19 cellular contexts compared by ENCODE assay signal in the genomic region with DNA sequence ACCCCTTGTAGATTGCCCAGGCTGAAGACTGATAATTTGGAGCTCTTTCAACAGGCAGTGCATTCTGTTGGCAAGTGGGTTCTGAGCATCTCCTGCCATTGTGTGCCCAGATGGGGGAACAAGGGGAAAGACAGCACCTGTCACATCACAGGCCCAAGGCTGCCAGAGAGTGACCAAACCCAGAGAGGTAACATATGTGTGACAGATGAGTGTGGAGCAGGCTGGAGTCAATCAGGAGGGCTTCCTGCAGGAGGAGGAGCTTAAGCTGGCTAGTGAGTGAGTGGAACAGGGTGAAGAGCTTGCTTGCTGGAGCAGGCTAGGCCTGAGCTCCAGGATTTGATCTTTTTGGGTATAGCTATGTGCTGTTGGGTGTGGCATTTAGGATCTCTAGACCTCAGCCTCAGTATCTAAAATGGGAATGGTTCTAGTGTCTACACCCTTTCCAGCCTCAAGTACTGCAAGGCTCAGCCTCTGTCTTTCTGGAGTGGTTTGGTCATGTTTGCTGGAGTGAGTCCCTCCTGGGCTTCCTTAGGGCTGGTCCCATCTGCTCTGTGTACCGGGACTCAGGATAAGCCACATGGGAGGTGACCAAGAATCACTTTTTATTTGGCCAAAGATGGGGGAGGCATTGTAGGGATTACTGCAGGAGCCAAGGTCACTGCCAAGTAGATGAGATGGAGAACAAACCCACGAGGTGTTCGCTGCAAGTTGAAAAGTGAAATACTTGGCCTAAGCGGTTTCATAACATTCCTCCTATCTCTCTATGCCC.
"Had no signal": no experiment of that assay in that cellular context is flagged by ENCODE, and none has a peak within 500 bp of the region (broad histone marks: within the 10 kb centered on the region; RNA-seq: fewer than 3 reads in every experiment).

No MANE protein-coding gene starts in this region.

- DNase-seq: cerebellar nuclear complex; foreskin keratinocyte; hippocampal formation; kidney glomerular epithelial cell; mucosa of descending colon; occipital lobe; sigmoid colon; stimulated activated CD4-positive, alpha-beta T cell treated with anti-CD3 and anti-CD28 coated beads, Interleukin-2, amount 100 ng/mL, for 24 hours; stimulated activated CD4-positive, alpha-beta T cell treated with anti-CD3 and anti-CD28 coated beads, Interleukin-4, amount 100 ng/mL, for 4 hours; stimulated activated naive CD4-positive, alpha-beta T cell; stomach; trophoblast cell had no signal

- H3K27me3 Mint-ChIP-seq: dendritic cell treated with granulocyte-macrophage colony-stimulating factor and Interleukin-4, amounts not matched to agents 40 ng/mL and 50 ng/mL, for 4 days had no signal

- H3K27me3 ChIP-seq: foreskin keratinocyte, neural progenitor cell, sigmoid colon had no signal

- H3K4me3 ChIP-seq: mucosa of descending colon, neural progenitor cell, sigmoid colon, skin epidermis, stomach had no signal

- FAIRE-seq: colon, urothelium cell line had no signal

- H3K4me3 Mint-ChIP-seq: dendritic cell treated with granulocyte-macrophage colony-stimulating factor and Interleukin-4, amounts not matched to agents 40 ng/mL and 50 ng/mL, for 4 days; natural killer cell treated with Interleukin-12 subunit alpha and Interleukin-12 subunit beta and Interleukin-15 and Interleukin-18, amount 100 ng/mL, for 72 hours; neural progenitor cell had no signal

- H3K9ac ChIP-seq: neural progenitor cell, parathyroid adenoma had no signal

- H3K4me1 Mint-ChIP-seq: neural progenitor cell had no signal

- H3K4me2 ChIP-seq: neural progenitor cell had no signal

- H3K36me3 Mint-ChIP-seq: natural killer cell treated with Interleukin-12 subunit alpha and Interleukin-12 subunit beta and Interleukin-15 and Interleukin-18, amount 100 ng/mL, for 72 hours; neural progenitor cell had no signal

- H3K4me1 ChIP-seq: foreskin keratinocyte, neural progenitor cell, parathyroid adenoma, sigmoid colon, stomach had no signal

- H3K9me3 ChIP-seq: mucosa of descending colon, sigmoid colon, stomach had no signal

- H2AFZ ChIP-seq: neural progenitor cell, parathyroid adenoma had no signal

- H3K27ac ChIP-seq: foreskin keratinocyte, neural progenitor cell, parathyroid adenoma, sigmoid colon, skin epidermis, stomach had no signal

- ATAC-seq: foreskin keratinocyte; mucosa of descending colon; natural killer cell treated with Interleukin-12 subunit alpha and Interleukin-12 subunit beta and Interleukin-15 and Interleukin-18, amount 100 ng/mL, for 72 hours had no signal

- H3K9me3 Mint-ChIP-seq: dendritic cell treated with granulocyte-macrophage colony-stimulating factor and Interleukin-4, amounts not matched to agents 40 ng/mL and 50 ng/mL, for 4 days; natural killer cell treated with Interleukin-12 subunit alpha and Interleukin-12 subunit beta and Interleukin-15 and Interleukin-18, amount 100 ng/mL, for 72 hours had no signal

- H3K27ac Mint-ChIP-seq: dendritic cell treated with granulocyte-macrophage colony-stimulating factor and Interleukin-4, amounts not matched to agents 40 ng/mL and 50 ng/mL, for 4 days; natural killer cell treated with Interleukin-12 subunit alpha and Interleukin-12 subunit beta and Interleukin-15 and Interleukin-18, amount 100 ng/mL, for 72 hours; neural progenitor cell had no signal

- H3K36me3 ChIP-seq: neural progenitor cell, sigmoid colon, stomach had no signal
